ENCODE assay signal across 17 cellular contexts in genomic region chr9:135146766-135147472, GRCh38. TPM values are rescaled to one million over a fixed set of nuclear protein-coding genes. Genes with fewer than 3 reads are reported as not detected.
DNase-seq lines count a peak whose midpoint lies in the region; ATAC-seq lines count a peak whose summit lies in the region.
"Had no signal": no experiment of that assay in that cellular context is flagged by ENCODE, and none has a peak within 500 bp of the region (broad histone marks: within the 10 kb centered on the region; RNA-seq: fewer than 3 reads in every experiment).

No MANE protein-coding gene starts in this region.

- ATAC-seq in GM19452 (IDR thresholded peaks at IDR 0.05; ENCODE audit: unreplicated experiment) (no peak), GM18909 (IDR thresholded peaks at IDR 0.05; ENCODE audit: poor library complexity, unreplicated experiment) (no peak), HG03565 (IDR thresholded peaks at IDR 0.05; ENCODE audit: unreplicated experiment) (no peak)
- ATAC-seq: right lobe of liver, WTC11 had no signal

- DNase-seq in NCI-H2227 (lab: John Stamatoyannopoulos, UW; ENCODE audit: unreplicated experiment) (peak; percentile 25), NCI-H2227 treated with DMSO at 0.1 percent for 48 hours (lab: John Stamatoyannopoulos, UW) (no peak), NCI-H1105 (lab: John Stamatoyannopoulos, UW) (peak; percentile 43), amygdala (lab: John Stamatoyannopoulos, UW) (peak in 32 of 56 donors; percentile 11 to 73 (median 43)), occipital lobe (lab: John Stamatoyannopoulos, UW) (peak; percentile 81)
- DNase-seq: activated CD4-positive, alpha-beta memory T cell treated with anti-CD3 and anti-CD28 coated beads for 36 hours; activated naive CD4-positive, alpha-beta T cell treated with Interleukin-2 at 50 U/mL for 16 hours; activated T-cell treated with anti-CD3 and anti-CD28 coated beads, Interleukin-2, amount 50 U/mL, for 1 hour; DMS53; endodermal cell; OCI-M1; right lobe of liver had no signal

RNA-seq across cellular contexts. Expression of gene OLFM1, which starts 59.5 kb away (rescaled TPM):
- total RNA-seq in occipital lobe, result 77.8 TPM
- total RNA-seq: activated CD4-positive, alpha-beta memory T cell treated with anti-CD3 and anti-CD28 coated beads for 36 hours; T-helper 2 cell treated with Interferon-gamma antibody and Interleukin-4, amounts not matched to agents 100 ng/mL and 5 ng/mL, for 36 hours had no signal
